Comparison of ENCODE assay signal across 1 cellular context in the genomic region with DNA sequence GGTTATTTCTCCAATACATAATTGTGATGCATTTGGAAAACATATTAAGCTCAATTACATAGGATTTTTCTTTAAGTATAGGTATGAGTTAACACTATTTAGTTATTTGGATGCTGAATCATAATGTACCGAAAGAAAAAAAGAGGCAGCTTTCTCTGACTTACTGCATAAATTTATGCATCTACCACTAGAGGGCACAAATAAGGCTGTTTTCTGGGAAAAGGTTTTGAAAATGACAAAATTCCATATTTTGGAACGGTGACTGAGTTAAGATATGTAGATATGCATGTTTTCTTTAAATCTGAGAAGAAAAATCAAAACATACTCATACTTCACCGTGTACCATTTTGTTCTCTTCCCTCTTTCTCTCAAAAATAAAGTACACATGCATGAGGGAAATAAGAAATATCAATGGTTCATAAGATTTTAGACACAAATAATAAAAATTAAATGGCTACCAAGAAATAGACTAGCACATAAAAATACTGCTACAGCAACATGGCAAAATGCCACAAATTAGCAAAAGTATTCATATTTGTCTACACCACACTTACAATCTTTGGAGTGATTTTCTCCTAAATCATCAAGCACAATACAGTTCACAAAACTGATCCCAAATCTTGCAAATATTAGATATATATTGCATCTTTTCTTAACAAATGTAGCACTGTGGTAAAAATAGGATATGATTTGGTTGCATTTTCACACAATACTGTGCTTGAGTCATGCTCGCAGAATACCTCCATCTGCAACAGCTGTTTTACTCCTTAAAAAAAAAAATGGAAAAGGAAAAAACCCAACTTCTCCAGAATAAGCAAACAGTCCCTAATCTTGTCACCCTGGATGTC.
TF ChIP-seq lines count a peak whose summit lies in the region.

No MANE protein-coding gene starts in this region.

TF ChIP-seq in HEK293, 187 proteins besides CTCF, POLR2A, EP300 and RAD21 (continued from another document):
- TF ChIP-seq, protein P1, sequence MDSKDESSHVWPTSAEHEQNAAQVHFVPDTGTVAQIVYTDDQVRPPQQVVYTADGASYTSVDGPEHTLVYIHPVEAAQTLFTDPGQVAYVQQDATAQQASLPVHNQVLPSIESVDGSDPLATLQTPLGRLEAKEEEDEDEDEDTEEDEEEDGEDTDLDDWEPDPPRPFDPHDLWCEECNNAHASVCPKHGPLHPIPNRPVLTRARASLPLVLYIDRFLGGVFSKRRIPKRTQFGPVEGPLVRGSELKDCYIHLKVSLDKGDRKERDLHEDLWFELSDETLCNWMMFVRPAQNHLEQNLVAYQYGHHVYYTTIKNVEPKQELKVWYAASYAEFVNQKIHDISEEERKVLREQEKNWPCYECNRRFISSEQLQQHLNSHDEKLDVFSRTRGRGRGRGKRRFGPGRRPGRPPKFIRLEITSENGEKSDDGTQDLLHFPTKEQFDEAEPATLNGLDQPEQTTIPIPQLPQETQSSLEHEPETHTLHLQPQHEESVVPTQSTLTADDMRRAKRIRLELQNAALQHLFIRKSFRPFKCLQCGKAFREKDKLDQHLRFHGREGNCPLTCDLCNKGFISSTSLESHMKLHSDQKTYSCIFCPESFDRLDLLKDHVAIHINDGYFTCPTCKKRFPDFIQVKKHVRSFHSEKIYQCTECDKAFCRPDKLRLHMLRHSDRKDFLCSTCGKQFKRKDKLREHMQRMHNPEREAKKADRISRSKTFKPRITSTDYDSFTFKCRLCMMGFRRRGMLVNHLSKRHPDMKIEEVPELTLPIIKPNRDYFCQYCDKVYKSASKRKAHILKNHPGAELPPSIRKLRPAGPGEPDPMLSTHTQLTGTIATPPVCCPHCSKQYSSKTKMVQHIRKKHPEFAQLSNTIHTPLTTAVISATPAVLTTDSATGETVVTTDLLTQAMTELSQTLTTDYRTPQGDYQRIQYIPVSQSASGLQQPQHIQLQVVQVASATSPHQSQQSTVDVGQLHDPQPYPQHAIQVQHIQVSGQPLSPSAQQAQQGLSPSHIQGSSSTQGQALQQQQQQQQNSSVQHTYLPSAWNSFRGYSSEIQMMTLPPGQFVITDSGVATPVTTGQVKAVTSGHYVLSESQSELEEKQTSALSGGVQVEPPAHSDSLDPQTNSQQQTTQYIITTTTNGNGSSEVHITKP (tag by site-specific recombination; IDR thresholded peaks at IDR 0.05), result no peak
- TF ChIP-seq ZNF654 (tag by site-specific recombination; IDR thresholded peaks at IDR 0.05; ENCODE audit: low read depth), result 0 out of 2 replicates have a peak, but pooled peaks have one; percentile 17
